ENCODE assay signal across 8 cellular contexts in the genomic region with DNA sequence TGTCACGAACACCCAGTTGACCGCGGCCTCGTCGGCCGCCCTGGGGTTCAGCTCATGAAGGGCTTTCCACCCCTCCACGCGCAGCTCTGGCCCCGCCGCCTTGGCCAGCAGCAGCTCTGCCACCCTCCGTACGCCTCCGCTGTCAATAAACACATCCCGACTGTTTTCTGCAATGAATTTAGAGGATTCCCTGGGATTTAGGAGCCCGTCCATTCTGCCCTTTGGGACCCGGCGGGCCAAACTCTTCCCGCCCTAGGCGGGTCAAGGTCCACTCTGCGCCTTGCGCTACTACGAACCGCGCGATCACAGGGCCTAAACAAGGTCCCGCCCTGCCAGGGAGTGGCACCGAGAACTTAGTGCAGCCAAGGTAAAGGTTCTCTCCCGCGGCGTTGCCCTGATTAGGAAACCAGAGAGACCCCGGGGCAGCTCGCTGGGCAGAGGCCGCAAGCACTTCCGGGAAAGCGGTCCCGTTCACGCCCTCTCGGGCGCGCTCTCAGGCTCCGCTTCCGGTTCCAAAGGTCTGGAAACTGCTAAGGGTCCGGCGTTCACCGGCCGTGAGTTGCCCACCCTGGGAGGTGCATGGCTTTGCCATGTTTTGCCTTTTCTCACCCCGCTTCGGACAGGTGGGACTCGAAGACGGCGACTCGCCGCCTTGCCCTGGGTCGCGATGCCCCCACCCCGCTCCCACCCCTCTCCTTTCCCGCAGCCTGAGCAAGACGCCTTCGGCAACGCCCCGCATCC. TPM values are rescaled to one million over a fixed set of nuclear protein-coding genes. Genes with fewer than 3 reads are reported as not detected.
DNase-seq lines count a peak whose midpoint lies in the region; ATAC-seq lines count a peak whose summit lies in the region.

No MANE protein-coding gene starts in this region.

- H3K27me3 Mint-ChIP-seq in effector memory CD8-positive, alpha-beta T cell, result no peaks in the 10 kb centered on the region

- H3K4ac ChIP-seq in mesendoderm (ENCODE audit: low read depth, low read length), result no peak overlapping the region

- no peaks in the 10 kb centered on the region for H3K79me2 ChIP-seq in mesendoderm (ENCODE audit: control insufficient read depth, insufficient read depth, low read length)

- ATAC-seq in HG02763 (IDR thresholded peaks at IDR 0.05; ENCODE audit: unreplicated experiment), result peak; percentile 80
- ATAC-seq in effector memory CD8-positive, alpha-beta T cell (replicated peaks), result peak; percentile 80

- no peak overlapping the region for H2AK5ac ChIP-seq in mesendoderm (ENCODE audit: low read length)

- DNase-seq in NCI-H2081 (lab: John Stamatoyannopoulos, UW) (peak; percentile 63 to 81), NCI-H2081 treated with DMSO at 0.1 percent for 48 hours (lab: John Stamatoyannopoulos, UW) (no peak), NCI-H2029 (lab: John Stamatoyannopoulos, UW) (peak; percentile 62), mesendoderm (no peak)
- DNase-seq in activated CD4-positive, alpha-beta T cell treated with anti-CD3 and anti-CD28 coated beads, Interleukin-2, amount 50 U/mL, for 24 hours (ENCODE audit: low read depth in 1 of 2, low spot score in 1 of 2), result peak; percentile 27 to 39
- peak; percentile 25 to 41 (median 26) for DNase-seq in effector memory CD8-positive, alpha-beta T cell
- peak; percentile 51 to 53 for DNase-seq in stimulated activated CD8-positive, alpha-beta memory T cell treated with anti-CD3 and anti-CD28 coated beads, Interleukin-2, amount 100 ng/mL, for 48 hours (ENCODE audit: low read depth in 2 of 2)

- no peaks in the 10 kb centered on the region for H3K4me1 ChIP-seq in mesendoderm (ENCODE audit: control insufficient read depth, low read depth, low read length)

- H3K4me3 ChIP-seq in mesendoderm (ENCODE audit: low read length), result no peak overlapping the region

- H3K18ac ChIP-seq in mesendoderm (ENCODE audit: low read length), result no peak overlapping the region

- no peak overlapping the region for H2BK5ac ChIP-seq in mesendoderm (ENCODE audit: low read length)

- no peak overlapping the region for H3K23ac ChIP-seq in mesendoderm (ENCODE audit: low read length)

- no peak overlapping the region for H4K8ac ChIP-seq in mesendoderm (ENCODE audit: low read depth, low read length)

- H3K4me2 ChIP-seq in mesendoderm (ENCODE audit: low read length), result no peak overlapping the region

- no peaks in the 10 kb centered on the region for H3K36me3 ChIP-seq in mesendoderm (ENCODE audit: control insufficient read depth, insufficient read depth, low read length)

- no peak overlapping the region for H3K27ac ChIP-seq in mesendoderm (ENCODE audit: low read depth, low read length)

- H3K4me3 Mint-ChIP-seq in effector memory CD8-positive, alpha-beta T cell, result peak overlapping the region; percentile 97 to 100

- no peak overlapping the region for H4K5ac ChIP-seq in mesendoderm (ENCODE audit: low read length)

- H3K4me1 Mint-ChIP-seq in effector memory CD8-positive, alpha-beta T cell (ENCODE audit: low read depth in 2 of 2), result peaks cover 16% of the 10 kb centered on the region in 2 donors

- H3K79me1 ChIP-seq in mesendoderm (ENCODE audit: low read length), result no peaks in the 10 kb centered on the region

- H3K9ac ChIP-seq in mesendoderm (ENCODE audit: low read length), result peak overlapping the region; percentile 22

- no CpG with 5 or more reads among the region's 61 CpGs for WGBS in mesendoderm (ENCODE audit: extremely low coverage, insufficient coverage, low lambda C conversion rate)

- H3K9me3 Mint-ChIP-seq in effector memory CD8-positive, alpha-beta T cell, result no peaks in the 10 kb centered on the region

- peaks cover 15% of the 10 kb centered on the region for H3K36me3 Mint-ChIP-seq in effector memory CD8-positive, alpha-beta T cell (ENCODE audit: insufficient read depth)

- no peaks in the 10 kb centered on the region for H3K27me3 ChIP-seq in mesendoderm (ENCODE audit: insufficient read depth, low read length, poor library complexity)

- H2BK15ac ChIP-seq in mesendoderm (replicated peaks; ENCODE audit: low read depth), result no peak overlapping the region

- H3K27ac Mint-ChIP-seq in effector memory CD8-positive, alpha-beta T cell, result peak overlapping the region; percentile 98 to 99

- H3K56ac ChIP-seq in mesendoderm (ENCODE audit: low read length), result peak overlapping the region; percentile 58

- H2BK120ac ChIP-seq in mesendoderm (ENCODE audit: low read depth, low read length), result no peak overlapping the region

RNA-seq across cellular contexts. Expression of gene HNRNPK, which starts 23.6 kb away (rescaled TPM):
- polyA plus RNA-seq in mesendoderm (2013, experiment 1 of 2), result 765 TPM
- polyA plus RNA-seq in mesendoderm (2013, experiment 2 of 2), result 777 TPM

RNA-seq across cellular contexts. Expression of gene RMI1, which starts 24.1 kb away (rescaled TPM):
- 27.8 TPM for polyA plus RNA-seq in mesendoderm (2013, experiment 1 of 2)
- polyA plus RNA-seq in mesendoderm (2013, experiment 2 of 2), result 27.4 TPM

RNA-seq across cellular contexts. Expression of gene KIF27, which starts 35.2 kb away (rescaled TPM):
- polyA plus RNA-seq in mesendoderm (2013, experiment 1 of 2), result 1.5 TPM
- polyA plus RNA-seq in mesendoderm (2013, experiment 2 of 2), result 1.5 TPM

Comparison
In these comparisons a context has a peak if more than half of its experiments do, and no peak if none do; other contexts are left out.
1. DNase-seq: peak in NCI-H2081 (2 of 2), NCI-H2029 (single experiment), activated CD4-positive, alpha-beta T cell treated with anti-CD3 and anti-CD28 coated beads, Interleukin-2, amount 50 U/mL, for 24 hours (2 of 2), effector memory CD8-positive, alpha-beta T cell (3 of 3) and stimulated activated CD8-positive, alpha-beta memory T cell treated with anti-CD3 and anti-CD28 coated beads, Interleukin-2, amount 100 ng/mL, for 48 hours (2 of 2); none in NCI-H2081 treated with DMSO at 0.1 percent for 48 hours (single experiment) and mesendoderm (single experiment).